ENCODE assay signal across 21 cellular contexts in the genomic region with DNA sequence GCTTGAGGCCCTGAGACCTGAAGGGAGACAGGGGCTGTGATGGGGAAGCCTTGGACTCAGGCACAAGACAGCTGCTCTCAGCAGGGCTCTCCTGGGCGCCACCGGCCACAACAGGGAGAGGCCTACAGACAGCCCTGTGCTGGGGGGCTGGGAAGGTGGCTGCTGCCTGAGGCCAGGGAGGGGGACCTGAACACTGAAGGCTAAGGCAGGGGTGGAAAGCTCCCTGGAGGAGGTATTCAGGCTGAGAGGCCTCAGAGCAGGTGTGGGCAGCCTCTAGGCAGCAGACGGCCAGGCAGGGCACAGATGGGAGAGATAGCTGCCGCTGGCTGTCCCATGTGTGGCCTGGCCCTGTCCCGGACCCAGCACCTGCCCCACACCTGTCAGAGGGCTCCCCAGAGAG. TPM values are rescaled to one million over a fixed set of nuclear protein-coding genes. Genes with fewer than 3 reads are reported as not detected.
DNase-seq lines count a peak whose midpoint lies in the region; ATAC-seq, FAIRE-seq and TF ChIP-seq lines count a peak whose summit lies in the region.
"Had no signal": no experiment of that assay in that cellular context is flagged by ENCODE, and none has a peak within 500 bp of the region (broad histone marks: within the 10 kb centered on the region; RNA-seq: fewer than 3 reads in every experiment).

No MANE protein-coding gene starts in this region.

- H3K4ac ChIP-seq in H1 (replicated peaks; ENCODE audit: insufficient read length, low read depth, low read length): peak overlapping the region; percentile 11

- TF ChIP-seq POLR2A in H1 (IDR thresholded peaks at IDR 0.05; ENCODE audit: control extremely low read depth in 1 of 2, low read depth in 2 of 2, low read length in 2 of 2) (no peak), vagina (IDR thresholded peaks at IDR 0.05) (no peak)

- CTCF ChIA-PET in H1 (lab: Charles Lee; ENCODE audit: partially characterized antibody): interaction anchor here (0.5 to 71.2 kb wide), 6 partner anchors 11 to 146 kb away, joined by 3 to 2507 read pairs (median 4); a partner anchor contains a TSS
- CTCF ChIA-PET in activated CD8-positive, alpha-beta memory T cell treated with anti-CD3 and anti-CD28 coated beads, Interleukin-2, amount 10 ng/mL, durations not matched to agents 7 days and 5 days (lab: Charles Lee): interaction anchor here (0.7 kb wide), 1 partner anchor 8 kb away, joined by 3 read pairs; no protein-coding TSS in a partner anchor

- H3K4me3 ChIP-seq in H1 (ENCODE audit: extremely low read depth in 1 of 4, insufficient read depth in 2 of 4, low read depth in 3 of 4, low read length in 4 of 4) (no peak overlapping the region), vagina (no peak overlapping the region)
- H3K4me3 ChIP-seq: HAP-1, lung, upper lobe of left lung had no signal

- H4K91ac ChIP-seq in H1 (replicated peaks; ENCODE audit: insufficient read length, low read length): no peak overlapping the region

- peak overlapping the region; percentile 51; the same call in 1 of the 2 replicates for H4K8ac ChIP-seq in H1 (ENCODE audit: extremely low read depth, insufficient read depth, low read length)

- H3K36me3 ChIP-seq in H1 (ENCODE audit: control insufficient read depth in 2 of 4, insufficient read depth in 4 of 4, low read length in 3 of 4) (no peaks in the 10 kb centered on the region), vagina (no peaks in the 10 kb centered on the region)
- H3K36me3 ChIP-seq: HAP-1, upper lobe of left lung had no signal

- FAIRE-seq in H1 (lab: Jason Lieb, UNC): no peak
- FAIRE-seq: A204.1 had no signal

- H3K27me3 Mint-ChIP-seq in activated CD4-positive, alpha-beta T cell treated with anti-CD3 and anti-CD28 coated beads, Interleukin-2, amount 10 ng/mL, durations not matched to agents 24 days and 14 days: no peaks in the 10 kb centered on the region
- no peaks in the 10 kb centered on the region for H3K27me3 Mint-ChIP-seq in activated CD8-positive, alpha-beta memory T cell treated with anti-CD3 and anti-CD28 coated beads, Interleukin-2, amount 10 ng/mL, durations not matched to agents 7 days and 5 days
- H3K27me3 Mint-ChIP-seq: activated CD4-positive, alpha-beta T cell treated with anti-CD3 and anti-CD28 coated beads, Interleukin-2, amount 10 ng/mL, durations not matched to agents 7 days and 5 days had no signal

- H3K79me1 ChIP-seq in H1 (ENCODE audit: low read depth, low read length): no peaks in the 10 kb centered on the region

- H3K18ac ChIP-seq in H1 (ENCODE audit: extremely low read depth, low read length): no peak overlapping the region

- H3K9me3 Mint-ChIP-seq in activated CD4-positive, alpha-beta T cell treated with anti-CD3 and anti-CD28 coated beads, Interleukin-2, amount 10 ng/mL, durations not matched to agents 24 days and 14 days: no peaks in the 10 kb centered on the region
- H3K9me3 Mint-ChIP-seq in activated CD8-positive, alpha-beta memory T cell treated with anti-CD3 and anti-CD28 coated beads, Interleukin-2, amount 10 ng/mL, durations not matched to agents 7 days and 5 days (ENCODE audit: low read depth): no peaks in the 10 kb centered on the region
- H3K9me3 Mint-ChIP-seq: activated CD4-positive, alpha-beta T cell treated with anti-CD3 and anti-CD28 coated beads, Interleukin-2, amount 10 ng/mL, durations not matched to agents 7 days and 5 days; activated naive CD4-positive, alpha-beta T cell treated with anti-CD3 and anti-CD28 coated beads, Interleukin-2, amount 50 U/mL, for 72 hours; neural crest cell had no signal

- H3K27ac Mint-ChIP-seq in activated CD4-positive, alpha-beta T cell treated with anti-CD3 and anti-CD28 coated beads, Interleukin-2, amount 10 ng/mL, durations not matched to agents 24 days and 14 days: peak overlapping the region; percentile 28
- H3K27ac Mint-ChIP-seq in activated CD8-positive, alpha-beta memory T cell treated with anti-CD3 and anti-CD28 coated beads, Interleukin-2, amount 10 ng/mL, durations not matched to agents 7 days and 5 days: no peak overlapping the region
- H3K27ac Mint-ChIP-seq: activated CD4-positive, alpha-beta T cell treated with anti-CD3 and anti-CD28 coated beads, Interleukin-2, amount 10 ng/mL, durations not matched to agents 7 days and 5 days had no signal

- H3K4me1 Mint-ChIP-seq in activated CD4-positive, alpha-beta T cell treated with anti-CD3 and anti-CD28 coated beads, Interleukin-2, amount 10 ng/mL, durations not matched to agents 24 days and 14 days: peaks cover 3% of the 10 kb centered on the region
- H3K4me1 Mint-ChIP-seq in activated CD8-positive, alpha-beta memory T cell treated with anti-CD3 and anti-CD28 coated beads, Interleukin-2, amount 10 ng/mL, durations not matched to agents 7 days and 5 days: peaks cover 3% of the 10 kb centered on the region
- H3K4me1 Mint-ChIP-seq: neural crest cell had no signal

- no peak overlapping the region for H2BK120ac ChIP-seq in H1 (replicated peaks; ENCODE audit: low read depth, low read length)

- H2AK5ac ChIP-seq in H1 (ENCODE audit: low read depth, low read length): no peak overlapping the region

- H2BK15ac ChIP-seq in H1 (ENCODE audit: low read length): no peak overlapping the region

- H3K23ac ChIP-seq in H1 (ENCODE audit: insufficient read length): no peak overlapping the region

- POLR2A ChIA-PET in H1 (lab: Charles Lee; ENCODE audit: partially characterized antibody): interaction anchor here (0.9 to 1.3 kb wide), 5 partner anchors 11 to 55 kb away, joined by 3 to 5 read pairs (median 3); a partner anchor contains a TSS

- intact Hi-C loops in activated CD4-positive, alpha-beta T cell treated with anti-CD3 and anti-CD28 coated beads, Interleukin-2, amount 10 ng/mL, durations not matched to agents 24 days and 14 days (cut with micrococcal nuclease): loop anchor here (5.0 kb wide), 1 partner anchor 38 kb away; a partner anchor contains a TSS
- intact Hi-C loops in vagina (cut with DNase I): no loop called here

- no peak overlapping the region for H2BK20ac ChIP-seq in H1 (ENCODE audit: low read length)

- H4K5ac ChIP-seq in H1 (ENCODE audit: insufficient read length, low read depth, low read length): no peak overlapping the region

- H2BK5ac ChIP-seq in H1 (ENCODE audit: low read depth, low read length): no peak overlapping the region

- DNase-seq in activated CD4-positive, alpha-beta T cell treated with anti-CD3 and anti-CD28 coated beads, Interleukin-2, amount 10 ng/mL, durations not matched to agents 24 days and 14 days: no peak
- no peak for DNase-seq in activated CD4-positive, alpha-beta T cell treated with anti-CD3 and anti-CD28 coated beads, Interleukin-2, amount 50 U/mL, for 48 hours
- peak; percentile 46 for DNase-seq in RPMI8226
- no peak for DNase-seq in H1 (ENCODE audit: low read depth in 1 of 2, low spot score in 2 of 2)
- no peak for DNase-seq in vagina (ENCODE audit: extremely low spot score in 2 of 2)
- no peak for DNase-seq in kidney tubule cell (ENCODE audit: low spot score)
- no peak for DNase-seq in activated CD8-positive, alpha-beta memory T cell treated with anti-CD3 and anti-CD28 coated beads, Interleukin-2, amount 10 ng/mL, durations not matched to agents 7 days and 5 days
- DNase-seq: activated CD4-positive, alpha-beta T cell treated with anti-CD3 and anti-CD28 coated beads, Interleukin-2, amount 10 ng/mL, durations not matched to agents 7 days and 5 days; anterior cingulate cortex; dermis blood vessel endothelial cell; kidney glomerular epithelial cell; NCI-H1417; NCI-H2081 treated with DMSO at 0.1 percent for 48 hours had no signal

- TF ChIP-seq CTCF in H1 (IDR thresholded peaks at IDR 0.05; ENCODE audit: control extremely low read depth in 1 of 3, insufficient read depth in 1 of 3, low read depth in 1 of 3, low read length in 3 of 3): no peak
- TF ChIP-seq CTCF in vagina (IDR thresholded peaks at IDR 0.05): no peak

- H3K4me2 ChIP-seq in H1 (ENCODE audit: insufficient read depth in 1 of 2, low read depth in 2 of 2, low read length in 2 of 2): no peak overlapping the region

- H3K14ac ChIP-seq in H1 (ENCODE audit: insufficient read length): no peak overlapping the region

- no peaks in the 10 kb centered on the region for H4K20me1 ChIP-seq in H1 (replicated peaks in 1 of 2; ENCODE audit: control insufficient read depth in 1 of 2, insufficient read depth in 2 of 2, low read length in 2 of 2)

- WGBS in H1 (ENCODE audit: extremely low coverage in 1 of 2, insufficient coverage in 1 of 2, insufficient read length in 1 of 2, insufficient replicate concordance in 2 of 2, low coverage in 1 of 2, low lambda C conversion rate in 2 of 2, missing lambda C conversion rate in 1 of 2), 2 experiments: 89% methylated on average over 5 of the region's 5 CpGs; no CpG with 5 or more reads in 1 of the 2 experiments

- no peaks in the 10 kb centered on the region for H3K79me2 ChIP-seq in H1 (ENCODE audit: control insufficient read depth in 1 of 2, insufficient read depth in 2 of 2, low read length in 2 of 2)

- H3K27ac ChIP-seq in H1 (ENCODE audit: low read depth, low read length): no peak overlapping the region
- H3K27ac ChIP-seq in vagina: peak overlapping the region; percentile 39
- H3K27ac ChIP-seq: VCaP had no signal

- no peak for ATAC-seq in HG03196 (IDR thresholded peaks at IDR 0.05; ENCODE audit: unreplicated experiment)
- no peak for ATAC-seq in activated CD8-positive, alpha-beta memory T cell treated with anti-CD3 and anti-CD28 coated beads, Interleukin-2, amount 10 ng/mL, durations not matched to agents 7 days and 5 days
- ATAC-seq: activated naive CD4-positive, alpha-beta T cell treated with anti-CD3 and anti-CD28 coated beads, Interleukin-2, amount 50 U/mL, for 72 hours had no signal

- H3K4me3 Mint-ChIP-seq in activated CD4-positive, alpha-beta T cell treated with anti-CD3 and anti-CD28 coated beads, Interleukin-2, amount 10 ng/mL, durations not matched to agents 24 days and 14 days: no peak overlapping the region
- H3K4me3 Mint-ChIP-seq in activated CD8-positive, alpha-beta memory T cell treated with anti-CD3 and anti-CD28 coated beads, Interleukin-2, amount 10 ng/mL, durations not matched to agents 7 days and 5 days: no peak overlapping the region
- H3K4me3 Mint-ChIP-seq: activated CD4-positive, alpha-beta T cell treated with anti-CD3 and anti-CD28 coated beads, Interleukin-2, amount 10 ng/mL, durations not matched to agents 7 days and 5 days; neural crest cell had no signal

- TF ChIP-seq EP300 in H1 (IDR thresholded peaks at IDR 0.05; ENCODE audit: borderline replicate concordance in 1 of 2, low read depth in 2 of 2, low read length in 2 of 2): no peak

- H3K4me1 ChIP-seq in H1 (replicated peaks in 1 of 4; ENCODE audit: control insufficient read depth in 3 of 4, insufficient read depth in 4 of 4, low read length in 3 of 4) (peaks cover 0 to 15% (median 8%) of the 10 kb centered on the region in 4 experiments; a peak in 5 of 7 replicates), vagina (peaks cover 63% of the 10 kb centered on the region)
- H3K4me1 ChIP-seq: HAP-1 had no signal

- no peaks in the 10 kb centered on the region for H3K36me3 Mint-ChIP-seq in activated CD4-positive, alpha-beta T cell treated with anti-CD3 and anti-CD28 coated beads, Interleukin-2, amount 10 ng/mL, durations not matched to agents 24 days and 14 days (ENCODE audit: low read depth)
- no peaks in the 10 kb centered on the region for H3K36me3 Mint-ChIP-seq in activated CD8-positive, alpha-beta memory T cell treated with anti-CD3 and anti-CD28 coated beads, Interleukin-2, amount 10 ng/mL, durations not matched to agents 7 days and 5 days
- H3K36me3 Mint-ChIP-seq: activated naive CD4-positive, alpha-beta T cell treated with anti-CD3 and anti-CD28 coated beads, Interleukin-2, amount 50 U/mL, for 72 hours had no signal

- H3K27me3 ChIP-seq in H1 (replicated peaks in 1 of 4; ENCODE audit: control insufficient read depth in 3 of 4, extremely low read depth in 1 of 4, insufficient read depth in 3 of 4, low read length in 3 of 4): no peaks in the 10 kb centered on the region
- H3K27me3 ChIP-seq in vagina: no peaks in the 10 kb centered on the region
- H3K27me3 ChIP-seq: upper lobe of left lung had no signal

- no peak overlapping the region for H3K9ac ChIP-seq in H1 (replicated peaks in 1 of 4; ENCODE audit: extremely low read depth in 1 of 4, low read depth in 3 of 4, low read length in 3 of 4)

- TF ChIP-seq RAD21 in H1 (IDR thresholded peaks at IDR 0.05 in 1 of 2, conservative IDR thresholded peaks at IDR 0.05 in 1 of 2; ENCODE audit: low read depth in 2 of 2, low read length in 2 of 2): no peak

- H3K56ac ChIP-seq in H1 (replicated peaks; ENCODE audit: insufficient read length, low read depth, low read length): no peak overlapping the region

- no peaks in the 10 kb centered on the region for H3K23me2 ChIP-seq in H1 (ENCODE audit: low read depth, low read length)

- no peak overlapping the region for H2AFZ ChIP-seq in H1 (ENCODE audit: low read length)

- H2BK12ac ChIP-seq in H1 (ENCODE audit: low read depth, low read length): no peak overlapping the region

- H3K9me3 ChIP-seq in H1 (ENCODE audit: insufficient read depth in 2 of 2, low read depth in 1 of 2, low read length in 1 of 2) (no peaks in the 10 kb centered on the region), vagina (no peaks in the 10 kb centered on the region)
- H3K9me3 ChIP-seq: HAP-1, upper lobe of left lung had no signal

RNA-seq across cellular contexts. Expression of a gene that starts 33.0 kb away (rescaled TPM):
- 134 and 142 TPM in 2 replicates for total RNA-seq in activated CD4-positive, alpha-beta T cell treated with anti-CD3 and anti-CD28 coated beads, Interleukin-2, amount 10 ng/mL, durations not matched to agents 24 days and 14 days
- total RNA-seq in H1 (2021; fragmentation: NEBNext Ultra II Directional; extraction: Animal tissue kit (Norgen Biotek cat#: 25700)): 147 and 148 TPM in 2 replicates
- 73.8 and 113 TPM in 2 replicates for polyA plus RNA-seq in H1 (2011; rRNA removed)
- polyA plus RNA-seq in H1 (2011; cell fraction: cytosol; rRNA removed): 93.2 TPM
- polyA plus RNA-seq in H1 (2011; cell fraction: nucleus; rRNA removed): 159 TPM
- polyA plus RNA-seq in H1 (2012, experiment 1 of 2): 127 to 150 TPM (median 147 TPM) in 4 replicates
- 102 TPM for polyA plus RNA-seq in H1 (2012, experiment 2 of 2)
- polyA plus RNA-seq in H1 (2013, experiment 1 of 2): 103 TPM
- polyA plus RNA-seq in H1 (2013, experiment 2 of 2): 92.2 TPM
- 22.0 and 36.9 TPM in 2 replicates for polyA minus RNA-seq in H1 (2011; rRNA and poly(A)+ RNA removed)
- polyA minus RNA-seq in H1 (2011; cell fraction: cytosol; rRNA and poly(A)+ RNA removed): 57.8 TPM
- 46.0 TPM for polyA minus RNA-seq in H1 (2011; cell fraction: nucleus; rRNA and poly(A)+ RNA removed)
- 16.0 TPM for total RNA-seq in vagina
- 100 to 1,000 TPM; 246 to 315 TPM for total RNA-seq in activated CD8-positive, alpha-beta memory T cell treated with anti-CD3 and anti-CD28 coated beads, Interleukin-2, amount 10 ng/mL, durations not matched to agents 7 days and 5 days

RNA-seq across cellular contexts. Expression of a gene that starts 33.2 kb away (rescaled TPM):
- total RNA-seq in activated CD4-positive, alpha-beta T cell treated with anti-CD3 and anti-CD28 coated beads, Interleukin-2, amount 10 ng/mL, durations not matched to agents 24 days and 14 days: 26.6 and 27.8 TPM in 2 replicates
- 28.5 and 31.5 TPM in 2 replicates for total RNA-seq in H1 (2021; fragmentation: NEBNext Ultra II Directional; extraction: Animal tissue kit (Norgen Biotek cat#: 25700))
- polyA plus RNA-seq in H1 (2011; rRNA removed): 58.7 and 89.1 TPM in 2 replicates
- polyA plus RNA-seq in H1 (2011; cell fraction: cytosol; rRNA removed): 56.3 TPM
- 148 TPM for polyA plus RNA-seq in H1 (2011; cell fraction: nucleus; rRNA removed)
- polyA plus RNA-seq in H1 (2012, experiment 1 of 2): 20.4 to 36.0 TPM (median 32.1 TPM) in 4 replicates
- 25.8 TPM for polyA plus RNA-seq in H1 (2012, experiment 2 of 2)
- 24.7 TPM for polyA plus RNA-seq in H1 (2013, experiment 1 of 2)
- 26.9 TPM for polyA plus RNA-seq in H1 (2013, experiment 2 of 2)
- polyA minus RNA-seq in H1 (2011; rRNA and poly(A)+ RNA removed): 16.4 and 19.6 TPM in 2 replicates
- polyA minus RNA-seq in H1 (2011; cell fraction: cytosol; rRNA and poly(A)+ RNA removed): 25.7 TPM
- 30.7 TPM for polyA minus RNA-seq in H1 (2011; cell fraction: nucleus; rRNA and poly(A)+ RNA removed)
- 50.6 TPM for total RNA-seq in vagina
- 10 to 100 TPM; 22.5 to 24.7 TPM for total RNA-seq in activated CD8-positive, alpha-beta memory T cell treated with anti-CD3 and anti-CD28 coated beads, Interleukin-2, amount 10 ng/mL, durations not matched to agents 7 days and 5 days

RNA-seq across cellular contexts. Expression of a gene that starts 38.8 kb away (rescaled TPM):
- 0.30 and 0.38 TPM in 2 replicates for total RNA-seq in activated CD4-positive, alpha-beta T cell treated with anti-CD3 and anti-CD28 coated beads, Interleukin-2, amount 10 ng/mL, durations not matched to agents 24 days and 14 days
- total RNA-seq in H1 (2021; fragmentation: NEBNext Ultra II Directional; extraction: Animal tissue kit (Norgen Biotek cat#: 25700)): 19.5 TPM in 2 replicates
- polyA plus RNA-seq in H1 (2011; rRNA removed): 9.0 and 18.6 TPM in 2 replicates
- polyA plus RNA-seq in H1 (2011; cell fraction: cytosol; rRNA removed): 23.3 TPM
- 124 TPM for polyA plus RNA-seq in H1 (2011; cell fraction: nucleus; rRNA removed)
- 17.5 to 23.1 TPM (median 20.3 TPM) in 4 replicates for polyA plus RNA-seq in H1 (2012, experiment 1 of 2)
- polyA plus RNA-seq in H1 (2012, experiment 2 of 2): 15.8 TPM
- 8.6 TPM for polyA plus RNA-seq in H1 (2013, experiment 1 of 2)
- polyA plus RNA-seq in H1 (2013, experiment 2 of 2): 8.2 TPM
- 4.2 and 7.4 TPM in 2 replicates for polyA minus RNA-seq in H1 (2011; rRNA and poly(A)+ RNA removed)
- 22.6 TPM for polyA minus RNA-seq in H1 (2011; cell fraction: cytosol; rRNA and poly(A)+ RNA removed)
- polyA minus RNA-seq in H1 (2011; cell fraction: nucleus; rRNA and poly(A)+ RNA removed): 34.9 TPM
- 96.5 TPM for total RNA-seq in vagina
- under 1 TPM; 0.15 to 0.21 TPM for total RNA-seq in activated CD8-positive, alpha-beta memory T cell treated with anti-CD3 and anti-CD28 coated beads, Interleukin-2, amount 10 ng/mL, durations not matched to agents 7 days and 5 days

RNA-seq across cellular contexts. Expression of a gene that starts 42.2 kb away (rescaled TPM):
- total RNA-seq in activated CD4-positive, alpha-beta T cell treated with anti-CD3 and anti-CD28 coated beads, Interleukin-2, amount 10 ng/mL, durations not matched to agents 24 days and 14 days: 150 and 156 TPM in 2 replicates
- total RNA-seq in H1 (2021; fragmentation: NEBNext Ultra II Directional; extraction: Animal tissue kit (Norgen Biotek cat#: 25700)): 45.1 and 49.0 TPM in 2 replicates
- polyA plus RNA-seq in H1 (2011; rRNA removed): 24.6 and 44.1 TPM in 2 replicates
- polyA plus RNA-seq in H1 (2011; cell fraction: cytosol; rRNA removed): 41.5 TPM
- 18.5 TPM for polyA plus RNA-seq in H1 (2011; cell fraction: nucleus; rRNA removed)
- 36.4 to 63.8 TPM (median 38.7 TPM) in 4 replicates for polyA plus RNA-seq in H1 (2012, experiment 1 of 2)
- polyA plus RNA-seq in H1 (2012, experiment 2 of 2): 16.6 TPM
- polyA plus RNA-seq in H1 (2013, experiment 1 of 2): 38.1 TPM
- polyA plus RNA-seq in H1 (2013, experiment 2 of 2): 38.5 TPM
- polyA minus RNA-seq in H1 (2011; rRNA and poly(A)+ RNA removed): 19.4 and 22.8 TPM in 2 replicates
- 29.6 TPM for polyA minus RNA-seq in H1 (2011; cell fraction: cytosol; rRNA and poly(A)+ RNA removed)
- 13.3 TPM for polyA minus RNA-seq in H1 (2011; cell fraction: nucleus; rRNA and poly(A)+ RNA removed)
- total RNA-seq in vagina: 49.6 TPM
- 100 to 1,000 TPM; 133 to 137 TPM for total RNA-seq in activated CD8-positive, alpha-beta memory T cell treated with anti-CD3 and anti-CD28 coated beads, Interleukin-2, amount 10 ng/mL, durations not matched to agents 7 days and 5 days

Comparison
In these comparisons a context has a peak if more than half of its experiments do, and no peak if none do; other contexts are left out.
1. RNA of a gene that starts 38.8 kb away (total RNA-seq): 96.5 TPM in vagina (single experiment) and 19.5 TPM in H1; 0.30 to 0.38 TPM in activated CD4-positive, alpha-beta T cell treated with anti-CD3 and anti-CD28 coated beads, Interleukin-2, amount 10 ng/mL, durations not matched to agents 24 days and 14 days and 0.15 to 0.21 TPM in activated CD8-positive, alpha-beta memory T cell treated with anti-CD3 and anti-CD28 coated beads, Interleukin-2, amount 10 ng/mL, durations not matched to agents 7 days and 5 days; every median in the first group is over 10 times any median in the second.